ENCODE assay signal across 14 cellular contexts in genomic region chr5:177483994-177484901, GRCh38. TPM values are rescaled to one million over a fixed set of nuclear protein-coding genes. Genes with fewer than 3 reads are reported as not detected.
DNase-seq lines count a peak whose midpoint lies in the region; ATAC-seq, FAIRE-seq and TF ChIP-seq lines count a peak whose summit lies in the region.
"Had no signal": no experiment of that assay in that cellular context is flagged by ENCODE, and none has a peak within 500 bp of the region (broad histone marks: within the 10 kb centered on the region; RNA-seq: fewer than 3 reads in every experiment).

No MANE protein-coding gene starts in this region.

- FAIRE-seq in GM12892 (lab: Jason Lieb, UNC) = no peak

- peaks cover 23% of the 10 kb centered on the region for H3K4me1 Mint-ChIP-seq in neural progenitor cell

- H2AFZ ChIP-seq in neural progenitor cell (replicated peaks) = no peak overlapping the region

- H3K27me3 ChIP-seq in WERI-Rb-1 (ENCODE audit: insufficient read depth, low read depth, severe bottlenecking) (no peaks in the 10 kb centered on the region), neural progenitor cell (no peaks in the 10 kb centered on the region)
- H3K27me3 ChIP-seq: brain microvascular endothelial cell had no signal

- no peak overlapping the region for H3K4me2 ChIP-seq in neural progenitor cell

- no peak for TF ChIP-seq CTCF in WERI-Rb-1 (IDR thresholded peaks at IDR 0.05; ENCODE audit: low read depth, low read length)
- no peak for TF ChIP-seq CTCF in neural progenitor cell (IDR thresholded peaks at IDR 0.05)

- H4K20me1 ChIP-seq in neural progenitor cell (ENCODE audit: low read depth) = peaks cover 27% of the 10 kb centered on the region

- no peaks in the 10 kb centered on the region for H3K4me1 ChIP-seq in neural progenitor cell

- peaks cover 6% of the 10 kb centered on the region for H3K27me3 Mint-ChIP-seq in neural progenitor cell (ENCODE audit: insufficient read depth, low read depth)
- H3K27me3 Mint-ChIP-seq: IgD-negative memory B cell; natural killer cell treated with Interleukin-12 subunit alpha and Interleukin-12 subunit beta and Interleukin-15 and Interleukin-18, amount 100 ng/mL, for 72 hours had no signal

- ATAC-seq in GM18873 (IDR thresholded peaks at IDR 0.05; ENCODE audit: low FRiP score, unreplicated experiment) = no peak
- ATAC-seq: stimulated activated naive CD8-positive, alpha-beta T cell treated with anti-CD3 and anti-CD28 coated beads, Interleukin-15, Interleukin-2, amounts not matched to agents 100 U/mL and 50 U/mL, for 24 hours had no signal

- peaks cover 27% of the 10 kb centered on the region for H3K36me3 Mint-ChIP-seq in neural progenitor cell
- H3K36me3 Mint-ChIP-seq: IgD-negative memory B cell; natural killer cell treated with Interleukin-12 subunit alpha and Interleukin-12 subunit beta and Interleukin-15 and Interleukin-18, amount 100 ng/mL, for 72 hours had no signal

- H3K79me2 ChIP-seq in neural progenitor cell (ENCODE audit: low read depth) = no peaks in the 10 kb centered on the region

- H3K27ac ChIP-seq in WERI-Rb-1 (peak overlapping the region; percentile 64), neural progenitor cell (no peak overlapping the region)
- H3K27ac ChIP-seq: brain microvascular endothelial cell, C4-2B had no signal

- no peak overlapping the region for H3K9ac ChIP-seq in neural progenitor cell

- H3K36me3 ChIP-seq in WERI-Rb-1 (peaks cover 6% of the 10 kb centered on the region), neural progenitor cell (peaks cover 5% of the 10 kb centered on the region)

- TF ChIP-seq POLR2A in GM12892 (IDR thresholded peaks at IDR 0.05; ENCODE audit: low read depth, low read length) = peak; percentile 57

- H3K4me3 ChIP-seq in WERI-Rb-1 (ENCODE audit: low read depth, low read length) (no peak overlapping the region), neural progenitor cell (no peak overlapping the region)

- peak overlapping the region; percentile 39 for H3K27ac Mint-ChIP-seq in neural progenitor cell
- H3K27ac Mint-ChIP-seq: IgD-negative memory B cell; natural killer cell treated with Interleukin-12 subunit alpha and Interleukin-12 subunit beta and Interleukin-15 and Interleukin-18, amount 100 ng/mL, for 72 hours had no signal

- DNase-seq in GM12892 (ENCODE audit: insufficient read length) (no peak), WERI-Rb-1 (peak; percentile 59), neural progenitor cell (ENCODE audit: low spot score) (no peak), AML-193 (lab: John Stamatoyannopoulos, UW) (no peak)
- DNase-seq in central memory CD4-positive, alpha-beta T cell = no peak
- DNase-seq: activated T-cell treated with anti-CD3 and anti-CD28 coated beads, Interleukin-2, amount 50 U/mL, for 48 hours; brain microvascular endothelial cell; GOT3; NCI-H187 treated with DMSO at 0.1 percent for 48 hours; stimulated activated naive CD8-positive, alpha-beta T cell treated with anti-CD3 and anti-CD28 coated beads, Interleukin-15, Interleukin-2, amounts not matched to agents 100 U/mL and 50 U/mL, for 24 hours had no signal

- no peaks in the 10 kb centered on the region for H3K9me3 ChIP-seq in WERI-Rb-1 (ENCODE audit: severe bottlenecking)
- no peaks in the 10 kb centered on the region for H3K9me3 ChIP-seq in neural progenitor cell (ENCODE audit: low read depth)

- peaks cover 19% of the 10 kb centered on the region for H3F3A ChIP-seq in neural progenitor cell (ENCODE audit: low read depth)

- H3K9me3 Mint-ChIP-seq in neural progenitor cell = no peaks in the 10 kb centered on the region
- H3K9me3 Mint-ChIP-seq: IgD-negative memory B cell; natural killer cell treated with Interleukin-12 subunit alpha and Interleukin-12 subunit beta and Interleukin-15 and Interleukin-18, amount 100 ng/mL, for 72 hours had no signal

- peak overlapping the region; percentile 20 for H3K4me3 Mint-ChIP-seq in neural progenitor cell
- H3K4me3 Mint-ChIP-seq: IgD-negative memory B cell; natural killer cell treated with Interleukin-12 subunit alpha and Interleukin-12 subunit beta and Interleukin-15 and Interleukin-18, amount 100 ng/mL, for 72 hours had no signal

RNA-seq across cellular contexts. Expression of gene DBN1, which starts 10.8 kb away (rescaled TPM):
- 6.8 TPM for polyA plus RNA-seq in GM12892 (2012; ENCODE audit: missing spikeins)
- 113 and 338 TPM in 2 replicates for total RNA-seq in neural progenitor cell (ENCODE audit: low replicate concordance)

RNA-seq across cellular contexts. Expression of gene PDLIM7, which starts 13.2 kb away (rescaled TPM):
- polyA plus RNA-seq in GM12892 (2012; ENCODE audit: missing spikeins) = 12.2 TPM
- total RNA-seq in neural progenitor cell (ENCODE audit: low replicate concordance) = 38.7 and 208 TPM in 2 replicates

RNA-seq across cellular contexts. Expression of gene DOK3, which starts 25.4 kb away (rescaled TPM):
- polyA plus RNA-seq in GM12892 (2012; ENCODE audit: missing spikeins) = 27.7 TPM
- 0.54 and 0.93 TPM in 2 replicates for total RNA-seq in neural progenitor cell (ENCODE audit: low replicate concordance)

RNA-seq across cellular contexts. Expression of gene DDX41, which starts 32.5 kb away (rescaled TPM):
- 112 TPM for polyA plus RNA-seq in GM12892 (2012; ENCODE audit: missing spikeins)
- total RNA-seq in neural progenitor cell (ENCODE audit: low replicate concordance) = 60.7 and 118 TPM in 2 replicates

RNA-seq across cellular contexts. Expression of gene PRR7, which starts 37.6 kb away (rescaled TPM):
- 0.34 TPM for polyA plus RNA-seq in GM12892 (2012; ENCODE audit: missing spikeins)
- total RNA-seq in neural progenitor cell (ENCODE audit: low replicate concordance) = 4.5 and 31.7 TPM in 2 replicates
